ENCODE assay signal across 1 cellular context in genomic region chr7:100873599-100874299, GRCh38.
TF ChIP-seq lines count a peak whose summit lies in the region.

No MANE protein-coding gene starts in this region.

TF ChIP-seq in GM23338, 12 proteins besides CTCF, POLR2A, EP300 and RAD21 (continued from another document):
- TF ChIP-seq REST (IDR thresholded peaks at IDR 0.05; ENCODE audit: unreplicated experiment): no peak
- TF ChIP-seq NANOG (IDR thresholded peaks at IDR 0.05; ENCODE audit: borderline replicate concordance): no peak
- no peak for TF ChIP-seq POLR2AphosphoS5 (IDR thresholded peaks at IDR 0.05; ENCODE audit: low read depth)
- TF ChIP-seq, protein P1, sequence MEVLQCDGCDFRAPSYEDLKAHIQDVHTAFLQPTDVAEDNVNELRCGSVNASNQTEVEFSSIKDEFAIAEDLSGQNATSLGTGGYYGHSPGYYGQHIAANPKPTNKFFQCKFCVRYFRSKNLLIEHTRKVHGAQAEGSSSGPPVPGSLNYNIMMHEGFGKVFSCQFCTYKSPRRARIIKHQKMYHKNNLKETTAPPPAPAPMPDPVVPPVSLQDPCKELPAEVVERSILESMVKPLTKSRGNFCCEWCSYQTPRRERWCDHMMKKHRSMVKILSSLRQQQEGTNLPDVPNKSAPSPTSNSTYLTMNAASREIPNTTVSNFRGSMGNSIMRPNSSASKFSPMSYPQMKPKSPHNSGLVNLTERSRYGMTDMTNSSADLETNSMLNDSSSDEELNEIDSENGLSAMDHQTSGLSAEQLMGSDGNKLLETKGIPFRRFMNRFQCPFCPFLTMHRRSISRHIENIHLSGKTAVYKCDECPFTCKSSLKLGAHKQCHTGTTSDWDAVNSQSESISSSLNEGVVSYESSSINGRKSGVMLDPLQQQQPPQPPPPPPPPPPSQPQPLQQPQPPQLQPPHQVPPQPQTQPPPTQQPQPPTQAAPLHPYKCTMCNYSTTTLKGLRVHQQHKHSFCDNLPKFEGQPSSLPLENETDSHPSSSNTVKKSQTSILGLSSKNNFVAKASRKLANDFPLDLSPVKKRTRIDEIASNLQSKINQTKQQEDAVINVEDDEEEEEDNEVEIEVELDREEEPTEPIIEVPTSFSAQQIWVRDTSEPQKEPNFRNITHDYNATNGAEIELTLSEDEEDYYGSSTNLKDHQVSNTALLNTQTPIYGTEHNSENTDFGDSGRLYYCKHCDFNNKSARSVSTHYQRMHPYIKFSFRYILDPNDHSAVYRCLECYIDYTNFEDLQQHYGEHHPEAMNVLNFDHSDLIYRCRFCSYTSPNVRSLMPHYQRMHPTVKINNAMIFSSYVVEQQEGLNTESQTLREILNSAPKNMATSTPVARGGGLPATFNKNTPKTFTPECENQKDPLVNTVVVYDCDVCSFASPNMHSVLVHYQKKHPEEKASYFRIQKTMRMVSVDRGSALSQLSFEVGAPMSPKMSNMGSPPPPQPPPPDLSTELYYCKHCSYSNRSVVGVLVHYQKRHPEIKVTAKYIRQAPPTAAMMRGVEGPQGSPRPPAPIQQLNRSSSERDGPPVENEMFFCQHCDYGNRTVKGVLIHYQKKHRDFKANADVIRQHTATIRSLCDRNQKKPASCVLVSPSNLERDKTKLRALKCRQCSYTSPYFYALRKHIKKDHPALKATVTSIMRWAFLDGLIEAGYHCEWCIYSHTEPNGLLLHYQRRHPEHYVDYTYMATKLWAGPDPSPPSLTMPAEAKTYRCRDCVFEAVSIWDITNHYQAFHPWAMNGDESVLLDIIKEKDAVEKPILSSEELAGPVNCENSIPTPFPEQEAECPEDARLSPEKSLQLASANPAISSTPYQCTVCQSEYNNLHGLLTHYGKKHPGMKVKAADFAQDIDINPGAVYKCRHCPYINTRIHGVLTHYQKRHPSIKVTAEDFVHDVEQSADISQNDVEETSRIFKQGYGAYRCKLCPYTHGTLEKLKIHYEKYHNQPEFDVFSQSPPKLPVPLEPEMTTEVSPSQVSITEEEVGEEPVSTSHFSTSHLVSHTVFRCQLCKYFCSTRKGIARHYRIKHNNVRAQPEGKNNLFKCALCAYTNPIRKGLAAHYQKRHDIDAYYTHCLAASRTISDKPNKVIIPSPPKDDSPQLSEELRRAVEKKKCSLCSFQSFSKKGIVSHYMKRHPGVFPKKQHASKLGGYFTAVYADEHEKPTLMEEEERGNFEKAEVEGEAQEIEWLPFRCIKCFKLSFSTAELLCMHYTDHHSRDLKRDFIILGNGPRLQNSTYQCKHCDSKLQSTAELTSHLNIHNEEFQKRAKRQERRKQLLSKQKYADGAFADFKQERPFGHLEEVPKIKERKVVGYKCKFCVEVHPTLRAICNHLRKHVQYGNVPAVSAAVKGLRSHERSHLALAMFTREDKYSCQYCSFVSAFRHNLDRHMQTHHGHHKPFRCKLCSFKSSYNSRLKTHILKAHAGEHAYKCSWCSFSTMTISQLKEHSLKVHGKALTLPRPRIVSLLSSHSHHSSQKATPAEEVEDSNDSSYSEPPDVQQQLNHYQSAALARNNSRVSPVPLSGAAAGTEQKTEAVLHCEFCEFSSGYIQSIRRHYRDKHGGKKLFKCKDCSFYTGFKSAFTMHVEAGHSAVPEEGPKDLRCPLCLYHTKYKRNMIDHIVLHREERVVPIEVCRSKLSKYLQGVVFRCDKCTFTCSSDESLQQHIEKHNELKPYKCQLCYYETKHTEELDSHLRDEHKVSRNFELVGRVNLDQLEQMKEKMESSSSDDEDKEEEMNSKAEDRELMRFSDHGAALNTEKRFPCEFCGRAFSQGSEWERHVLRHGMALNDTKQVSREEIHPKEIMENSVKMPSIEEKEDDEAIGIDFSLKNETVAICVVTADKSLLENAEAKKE (CRISPR knock-in tag; IDR thresholded peaks at IDR 0.05): no peak
